ENCODE assay signal across 1 cellular context in the genomic region with DNA sequence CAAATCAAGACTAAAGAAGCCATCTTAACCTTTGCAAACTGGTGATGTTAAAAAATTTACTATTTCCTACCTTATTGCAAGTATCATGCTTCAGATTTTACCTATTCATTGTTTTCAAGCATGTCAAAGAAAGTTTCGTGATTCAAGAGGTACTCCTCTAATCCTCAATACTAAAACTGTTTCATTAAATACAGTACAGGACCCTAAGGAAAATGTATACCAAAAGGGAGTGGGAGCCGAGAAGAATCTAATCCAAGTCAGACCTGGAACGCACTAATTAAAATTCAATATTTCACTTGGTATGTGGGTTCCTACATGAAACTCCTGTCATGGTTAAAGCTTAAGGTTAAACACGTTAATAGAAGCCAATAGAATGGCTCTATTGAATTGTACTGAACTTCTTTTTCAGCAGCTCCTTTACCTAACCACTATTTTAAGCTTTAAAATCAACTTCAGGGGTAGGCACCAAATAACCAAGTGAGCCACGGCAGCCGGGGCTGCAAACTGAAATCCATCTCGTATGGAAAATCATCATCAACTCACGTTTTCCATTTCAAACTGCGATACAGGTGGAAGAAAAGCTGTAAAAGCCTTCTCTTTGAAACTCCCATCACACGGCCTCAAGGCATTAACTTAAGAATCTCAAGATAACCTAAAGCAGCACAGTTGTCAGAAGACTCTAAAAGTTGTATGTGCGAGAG.
TF ChIP-seq lines count a peak whose summit lies in the region.

No MANE protein-coding gene starts in this region.

TF ChIP-seq in IMR-90, 13 proteins besides CTCF, POLR2A, EP300 and RAD21 (continued from another document):
- TF ChIP-seq MAZ (IDR thresholded peaks at IDR 0.05; ENCODE audit: borderline replicate concordance, low read depth, low read length) (no peak), RCOR1 (IDR thresholded peaks at IDR 0.05; ENCODE audit: insufficient replicate concordance, low read length) (no peak), BHLHE40 (IDR thresholded peaks at IDR 0.05; ENCODE audit: low read depth, low read length) (no peak), CHD1 (IDR thresholded peaks at IDR 0.05; ENCODE audit: low read depth, low read length) (no peak), SMC3 (IDR thresholded peaks at IDR 0.05; ENCODE audit: low read depth, low read length) (no peak)
- TF ChIP-seq, protein P1, sequence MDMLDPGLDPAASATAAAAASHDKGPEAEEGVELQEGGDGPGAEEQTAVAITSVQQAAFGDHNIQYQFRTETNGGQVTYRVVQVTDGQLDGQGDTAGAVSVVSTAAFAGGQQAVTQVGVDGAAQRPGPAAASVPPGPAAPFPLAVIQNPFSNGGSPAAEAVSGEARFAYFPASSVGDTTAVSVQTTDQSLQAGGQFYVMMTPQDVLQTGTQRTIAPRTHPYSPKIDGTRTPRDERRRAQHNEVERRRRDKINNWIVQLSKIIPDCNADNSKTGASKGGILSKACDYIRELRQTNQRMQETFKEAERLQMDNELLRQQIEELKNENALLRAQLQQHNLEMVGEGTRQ (IDR thresholded peaks at IDR 0.05; ENCODE audit: low read depth, low read length): no peak
